In the genomic region with DNA sequence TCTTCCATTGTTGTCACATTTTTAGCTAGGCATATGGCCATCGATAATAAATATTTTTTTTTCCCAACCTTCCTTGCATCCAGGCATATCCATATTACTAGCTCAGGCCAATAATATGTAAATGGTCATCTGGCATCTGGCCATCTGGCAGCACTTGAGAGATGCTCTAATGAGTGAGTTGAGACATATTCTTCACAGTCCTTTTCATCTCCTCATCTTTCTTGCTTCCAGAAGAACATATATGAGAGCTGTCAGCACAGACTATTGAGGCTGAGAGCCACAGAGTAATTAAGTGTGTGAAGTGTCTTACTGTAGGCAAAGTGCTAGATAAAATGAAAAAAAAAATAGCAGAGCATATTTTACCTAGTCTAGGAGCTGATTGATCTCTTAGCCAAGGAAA, we compare ENCODE assay signal across 22 cellular contexts.
"Had no signal": no experiment of that assay in that cellular context is flagged by ENCODE, and none has a peak within 500 bp of the region (broad histone marks: within the 10 kb centered on the region; RNA-seq: fewer than 3 reads in every experiment).

No MANE protein-coding gene starts in this region.

- DNase-seq: activated B cell treated with CpG ODN at 0.5 μM for 24 hours; activated CD4-positive, alpha-beta T cell treated with anti-CD3 and anti-CD28 coated beads for 36 hours; activated CD4-positive, alpha-beta T cell treated with anti-CD3 and anti-CD28 coated beads, Interleukin-2, amount 50 U/mL, for 4 hours; activated CD8-positive, alpha-beta memory T cell treated with anti-CD3 and anti-CD28 coated beads, Interleukin-2, amount 50 U/mL, for 48 hours; activated naive CD4-positive, alpha-beta T cell; activated naive CD8-positive, alpha-beta T cell treated with anti-CD3 and anti-CD28 coated beads for 36 hours; activated T-cell treated with anti-CD3 and anti-CD28 coated beads, Interleukin-2, amount 50 U/mL, for 4 hours; colonic mucosa; dorsolateral prefrontal cortex; effector memory CD8-positive, alpha-beta T cell; foreskin melanocyte; kidney glomerular epithelial cell; left ventricle myocardium inferior; naive thymus-derived CD8-positive, alpha-beta T cell; posterior cingulate gyrus; right lobe of liver; small intestine; stimulated activated CD4-positive, alpha-beta T cell treated with anti-CD3 and anti-CD28 coated beads, Interleukin-15, amount 100 ng/mL, for 24 hours; testis; trophoblast cell had no signal

- FAIRE-seq: astrocyte, endothelial cell of umbilical vein, small intestine had no signal
